Comparison of ENCODE assay signal across 20 cellular contexts in genomic region chr15:90240856-90241255, GRCh38. TPM values are rescaled to one million over a fixed set of nuclear protein-coding genes. Genes with fewer than 3 reads are reported as not detected.
"Had no signal": no experiment of that assay in that cellular context is flagged by ENCODE, and none has a peak within 500 bp of the region (broad histone marks: within the 10 kb centered on the region; RNA-seq: fewer than 3 reads in every experiment).

No MANE protein-coding gene starts in this region.

- H3K9me3 ChIP-seq: colonic mucosa, neutrophil, psoas muscle, sigmoid colon had no signal

- H3K27me3 Mint-ChIP-seq: naive thymus-derived CD4-positive, alpha-beta T cell; type B pancreatic cell had no signal

- FAIRE-seq: endothelial cell of umbilical vein, kidney, small intestine, urothelium cell line had no signal

- H3K36me3 Mint-ChIP-seq: type B pancreatic cell had no signal

- H3K79me2 ChIP-seq: hepatocyte had no signal

- H3K27ac Mint-ChIP-seq: endodermal cell, nephron progenitor cell, type B pancreatic cell had no signal

- H3K27ac ChIP-seq: colonic mucosa, hepatocyte, neutrophil, psoas muscle, sigmoid colon had no signal

- H2AFZ ChIP-seq: hepatocyte had no signal

- DNase-seq: colonic mucosa; effector CD4-positive, alpha-beta T cell; endodermal cell; foreskin melanocyte; head of caudate nucleus; kidney; left colon; mesendoderm; naive thymus-derived CD4-positive, alpha-beta T cell; nephron progenitor cell; psoas muscle; sigmoid colon; small intestine; stimulated activated CD4-positive, alpha-beta T cell treated with anti-CD3 and anti-CD28 coated beads, Interleukin-12 subunit alpha, Interleukin-12 subunit beta, amount 100 ng/mL, for 4 hours; stimulated activated naive CD4-positive, alpha-beta T cell treated with Interleukin-2 at 50 U/mL for 16 hours had no signal

- H3K36me3 ChIP-seq: colonic mucosa had no signal

- H3K4me2 ChIP-seq: hepatocyte had no signal

- ATAC-seq: naive thymus-derived CD4-positive, alpha-beta T cell had no signal

- H3K4me1 ChIP-seq: colonic mucosa, psoas muscle, sigmoid colon had no signal

- H3K4me3 Mint-ChIP-seq: endodermal cell; naive thymus-derived CD4-positive, alpha-beta T cell; nephron progenitor cell; type B pancreatic cell had no signal

- H3K27me3 ChIP-seq: colonic mucosa, hepatocyte, neutrophil, sigmoid colon had no signal

- H3K9me3 Mint-ChIP-seq: endodermal cell; naive thymus-derived CD4-positive, alpha-beta T cell; nephron progenitor cell; type B pancreatic cell had no signal

- H3K4me1 Mint-ChIP-seq: endodermal cell had no signal

- H3K4me3 ChIP-seq: colonic mucosa, hepatocyte, psoas muscle, sigmoid colon had no signal

RNA-seq across cellular contexts. Expression of gene TTLL13, which starts 8.5 kb away (rescaled TPM):
- total RNA-seq: endothelial cell of umbilical vein, hepatocyte, sigmoid colon had no signal
- polyA plus RNA-seq: hepatocyte; naive thymus-derived CD4-positive, alpha-beta T cell had no signal
